Comparison of ENCODE assay signal across 10 cellular contexts in genomic region chr6:31540640-31541039, GRCh38. TPM values are rescaled to one million over a fixed set of nuclear protein-coding genes. Genes with fewer than 3 reads are reported as not detected.
DNase-seq lines count a peak whose midpoint lies in the region; ATAC-seq and TF ChIP-seq lines count a peak whose summit lies in the region.
"Had no signal": no experiment of that assay in that cellular context is flagged by ENCODE, and none has a peak within 500 bp of the region (broad histone marks: within the 10 kb centered on the region; RNA-seq: fewer than 3 reads in every experiment).

No MANE protein-coding gene starts in this region.

- peak overlapping the region; percentile 48 to 95 (median 79) for H3K4me3 ChIP-seq in heart left ventricle
- H3K4me3 ChIP-seq in breast epithelium: peak overlapping the region; percentile 62 to 80 (median 67)
- peak overlapping the region; percentile 93 for H3K4me3 ChIP-seq in mesodermal cell (ENCODE audit: extremely low read depth, insufficient read depth, low read length, poor library complexity, severe bottlenecking)
- peak overlapping the region; percentile 70 for H3K4me3 ChIP-seq in urinary bladder (ENCODE audit: low read depth, low read length)

- H3K27me3 ChIP-seq in heart left ventricle: no peaks in the 10 kb centered on the region
- H3K27me3 ChIP-seq in breast epithelium: no peaks in the 10 kb centered on the region

- DNase-seq in heart left ventricle (no peak), Right ventricle myocardium inferior (ENCODE audit: missing footprints) (no peak), breast epithelium (ENCODE audit: low spot score in 2 of 2) (no peak), NCI-H1105 treated with DMSO at 0.1 percent for 48 hours (lab: John Stamatoyannopoulos, UW) (no peak), NCI-H526 (lab: John Stamatoyannopoulos, UW) (no peak)
- no peak for DNase-seq in stimulated activated CD4-positive, alpha-beta T cell treated with anti-CD3 and anti-CD28 coated beads, Interleukin-4, amount 100 ng/mL, for 24 hours

- H3K9me3 ChIP-seq in heart left ventricle (no peaks in the 10 kb centered on the region), breast epithelium (no peaks in the 10 kb centered on the region), mesodermal cell (ENCODE audit: control insufficient read depth, low read length) (no peaks in the 10 kb centered on the region)

- H3K27ac ChIP-seq in heart left ventricle (peak overlapping the region in 11 of 12 donors; percentile 90 to 99 (median 95)), breast epithelium (peak overlapping the region; percentile 95 to 97), mesodermal cell (ENCODE audit: low read depth, low read length, severe bottlenecking) (no peak overlapping the region), urinary bladder (ENCODE audit: low read depth) (peak overlapping the region; percentile 98)

- H3K36me3 ChIP-seq in heart left ventricle (peaks cover 0 to 50% (median 48%) of the 10 kb centered on the region in 9 donors), breast epithelium (peaks cover 7% of the 10 kb centered on the region), mesodermal cell (ENCODE audit: control insufficient read depth, insufficient read depth, low read length) (peaks cover 56% of the 10 kb centered on the region), urinary bladder (ENCODE audit: insufficient read depth) (peaks cover 4% of the 10 kb centered on the region)

- TF ChIP-seq POLR2A in heart left ventricle (IDR thresholded peaks at IDR 0.05): no peak
- TF ChIP-seq POLR2A in breast epithelium (IDR thresholded peaks at IDR 0.05): no peak

- intact Hi-C loops in heart left ventricle (cut with DNase I) (loop anchor here in 9 of 10 donors (2.0 to 10.0 kb wide), 5 partner anchors 46 to 414 kb away; partner anchors contain the start of genes NELFE (in 3 of the 9), SKIC2 (in 3 of the 9) and MICA (in 1 of the 9)), Right ventricle myocardium inferior (cut with DNase I) (loop anchor here (10.0 kb wide), 3 partner anchors 194 to 414 kb away; partner anchors contain the start of genes CLIC1, NELFE and SKIC2), breast epithelium (cut with DNase I; ENCODE audit: low total_unique reads) (no loop called here)

- ATAC-seq in heart left ventricle: no peak
- ATAC-seq in Right ventricle myocardium inferior: no peak

- peaks cover 3 to 49% (median 32%) of the 10 kb centered on the region in 12 donors for H3K4me1 ChIP-seq in heart left ventricle
- peaks cover 11 to 22% of the 10 kb centered on the region in 2 donors for H3K4me1 ChIP-seq in breast epithelium
- peaks cover 14% of the 10 kb centered on the region for H3K4me1 ChIP-seq in mesodermal cell (ENCODE audit: control insufficient read depth, insufficient read depth, low read length, poor library complexity, severe bottlenecking)
- H3K4me1 ChIP-seq in urinary bladder (ENCODE audit: insufficient read depth): no peaks in the 10 kb centered on the region

- WGBS in heart left ventricle, 4 donors: 11 to 15% (median 12%) methylated on average over 4 of the region's 4 CpGs
- 100% methylated on average over 1 of the region's 4 CpGs; no CpG with 5 or more reads in 1 of the 2 experiments for whole genome bisulfite sequencing in mesodermal cell (ENCODE audit: insufficient coverage in 2 of 2), 2 experiments
- 10% methylated on average over 4 of the region's 4 CpGs for WGBS in urinary bladder

- no peak for TF ChIP-seq CTCF in heart left ventricle (IDR thresholded peaks at IDR 0.05)
- no peak for TF ChIP-seq CTCF in breast epithelium (IDR thresholded peaks at IDR 0.05)

RNA-seq across cellular contexts. Expression of gene DDX39B, which starts 1.2 kb away (rescaled TPM):
- total RNA-seq in heart left ventricle (100 to 1,000 TPM; 122 to 209 (median 164) TPM), Right ventricle myocardium inferior (159 TPM), breast epithelium (100 to 1,000 TPM; 315 to 336 (median 334) TPM), urinary bladder (271 TPM)
- polyA plus RNA-seq in heart left ventricle (100 to 1,000 TPM; 162 to 193 TPM), urinary bladder (285 TPM)
- polyA plus RNA-seq in mesodermal cell (2013, experiment 1 of 2): 487 TPM
- 446 TPM for polyA plus RNA-seq in mesodermal cell (2013, experiment 2 of 2)

RNA-seq across cellular contexts. Expression of gene ATP6V1G2, which starts 5.8 kb away (rescaled TPM):
- 1 to 10 TPM; 1.1 to 3.5 (median 1.4) TPM for total RNA-seq in heart left ventricle
- polyA plus RNA-seq in heart left ventricle: 1 to 10 TPM; 1.3 to 2.2 TPM
- 2.2 TPM for total RNA-seq in Right ventricle myocardium inferior
- total RNA-seq in breast epithelium: 1 to 10 TPM in 2 of 3 donors, under 1 TPM in 1; 0.44 to 1.8 (median 1.6) TPM
- polyA plus RNA-seq in mesodermal cell (2013, experiment 1 of 2): 5.5 TPM
- polyA plus RNA-seq in mesodermal cell (2013, experiment 2 of 2): 5.0 TPM
- total RNA-seq in urinary bladder: 3.3 TPM
- polyA plus RNA-seq in urinary bladder: 3.8 TPM

RNA-seq across cellular contexts. Expression of gene NFKBIL1, which starts 6.8 kb away (rescaled TPM):
- total RNA-seq in heart left ventricle: 10 to 100 TPM in 8 of 9 donors, 1 to 10 TPM in 1; 10.0 to 17.8 (median 12.4) TPM
- 10 to 100 TPM; 18.2 to 22.9 TPM for polyA plus RNA-seq in heart left ventricle
- total RNA-seq in Right ventricle myocardium inferior: 10.8 TPM
- total RNA-seq in breast epithelium: 10 to 100 TPM; 22.3 to 34.7 (median 26.5) TPM
- 23.5 TPM for polyA plus RNA-seq in mesodermal cell (2013, experiment 1 of 2)
- 22.6 TPM for polyA plus RNA-seq in mesodermal cell (2013, experiment 2 of 2)
- 12.1 TPM for total RNA-seq in urinary bladder
- 36.9 TPM for polyA plus RNA-seq in urinary bladder

RNA-seq across cellular contexts. Expression of gene MCCD1, which starts 11.9 kb away (rescaled TPM):
- total RNA-seq in heart left ventricle (not detected), Right ventricle myocardium inferior (not detected), breast epithelium (not detected), urinary bladder (not detected)
- polyA plus RNA-seq in heart left ventricle (not detected), urinary bladder (not detected)
- polyA plus RNA-seq in mesodermal cell (2013, experiment 1 of 2): not detected
- polyA plus RNA-seq in mesodermal cell (2013, experiment 2 of 2): not detected
- total RNA-seq: G401, HT1080 had no signal

RNA-seq across cellular contexts. Expression of gene LTA, which starts 31.4 kb away (rescaled TPM):
- total RNA-seq in heart left ventricle (under 1 TPM in 2 of 9 donors, not detected in 7; 0.18 to 0.64 TPM), Right ventricle myocardium inferior (not detected), breast epithelium (under 1 TPM in 1 of 3 donors, not detected in 2; 0.29 TPM), urinary bladder (not detected)
- polyA plus RNA-seq in heart left ventricle (under 1 TPM in 1 of 2 donors, not detected in 1; 0.07 TPM), urinary bladder (0.06 TPM)
- polyA plus RNA-seq in mesodermal cell (2013, experiment 1 of 2): 0.22 TPM
- not detected for polyA plus RNA-seq in mesodermal cell (2013, experiment 2 of 2)
- total RNA-seq: G401, HT1080 had no signal
